ENCODE assay signal across 1 cellular context in genomic region chr11:83115551-83115950, GRCh38.
TF ChIP-seq lines count a peak whose summit lies in the region.

No MANE protein-coding gene starts in this region.

TF ChIP-seq in IMR-90, 13 proteins besides CTCF, POLR2A, EP300 and RAD21 (continued from another document):
- TF ChIP-seq USF2 (IDR thresholded peaks at IDR 0.05; ENCODE audit: low read depth, low read length) (no peak), CEBPB (IDR thresholded peaks at IDR 0.05; ENCODE audit: low read depth, low read length) (no peak), SMC3 (IDR thresholded peaks at IDR 0.05; ENCODE audit: low read depth, low read length) (no peak), FOS (IDR thresholded peaks at IDR 0.05; ENCODE audit: low read depth, low read length) (no peak), MAFK (IDR thresholded peaks at IDR 0.05; ENCODE audit: low read depth, low read length) (no peak), MXI1 (IDR thresholded peaks at IDR 0.05; ENCODE audit: borderline replicate concordance, low read depth, low read length) (no peak), RCOR1 (IDR thresholded peaks at IDR 0.05; ENCODE audit: insufficient replicate concordance, low read length) (no peak), NFE2L2 (IDR thresholded peaks at IDR 0.05; ENCODE audit: low read depth, low read length) (no peak), ELK1 (IDR thresholded peaks at IDR 0.05; ENCODE audit: borderline replicate concordance, low read depth, low read length) (no peak), BHLHE40 (IDR thresholded peaks at IDR 0.05; ENCODE audit: low read depth, low read length) (no peak)
